8 cellular contexts compared by ENCODE assay signal in genomic region chr2:7835693-7836680, GRCh38.
A peak's percentile ranks its signal among the peaks of the same experiment; 100 is the strongest.
DNase-seq lines count a peak whose midpoint lies in the region; ATAC-seq and TF ChIP-seq lines count a peak whose summit lies in the region.

No MANE protein-coding gene starts in this region.

- ATAC-seq in GM18868 (IDR thresholded peaks at IDR 0.05; ENCODE audit: unreplicated experiment) (peak; percentile 96), HG02763 (IDR thresholded peaks at IDR 0.05; ENCODE audit: unreplicated experiment) (peak; percentile 73), lung (ENCODE audit: insufficient read depth, low FRiP score) (no peak), HG03045 (IDR thresholded peaks at IDR 0.05; ENCODE audit: unreplicated experiment) (no peak)
- ATAC-seq in activated T-cell treated with anti-CD3 and anti-CD28 coated beads, Interleukin-2, amount 50 U/mL, for 72 hours (replicated peaks in 1 of 2) = no peak

- H3K4me1 ChIP-seq in lung (ENCODE audit: control insufficient read depth in 2 of 2, insufficient read depth in 2 of 2, low read length in 2 of 2) = no peaks in the 10 kb centered on the region

- 39 to 45% methylated on average over 12 of the region's 12 CpGs for WGBS in lung, 2 donors

- no peak overlapping the region for H3K4me3 Mint-ChIP-seq in activated T-cell treated with anti-CD3 and anti-CD28 coated beads, Interleukin-2, amount 50 U/mL, for 72 hours

- H3K27ac Mint-ChIP-seq in activated T-cell treated with anti-CD3 and anti-CD28 coated beads, Interleukin-2, amount 50 U/mL, for 72 hours = no peak overlapping the region

- H3K27me3 ChIP-seq in lung (ENCODE audit: control insufficient read depth, insufficient read depth) (no peaks in the 10 kb centered on the region), MG63 (no peaks in the 10 kb centered on the region)

- H3K4me1 Mint-ChIP-seq in activated T-cell treated with anti-CD3 and anti-CD28 coated beads, Interleukin-2, amount 50 U/mL, for 72 hours (ENCODE audit: low read depth) = peaks cover 17% of the 10 kb centered on the region

- H3K4me3 ChIP-seq in lung (no peak overlapping the region), MG63 (no peak overlapping the region)

- H3K9me3 ChIP-seq in lung (ENCODE audit: control insufficient read depth in 2 of 2, insufficient read depth in 1 of 2, low read length in 1 of 2) (no peaks in the 10 kb centered on the region), MG63 (no peaks in the 10 kb centered on the region)

- H3K36me3 ChIP-seq in lung (ENCODE audit: control insufficient read depth in 2 of 2, insufficient read depth in 2 of 2, low read length in 2 of 2) (no peaks in the 10 kb centered on the region), MG63 (no peaks in the 10 kb centered on the region)

- peaks cover 2% of the 10 kb centered on the region in 2 donors for H3K9me3 Mint-ChIP-seq in activated T-cell treated with anti-CD3 and anti-CD28 coated beads, Interleukin-2, amount 50 U/mL, for 72 hours

- peak; percentile 8 for DNase-seq in NCI-H2107 (lab: John Stamatoyannopoulos, UW)
- peak; percentile 41 for DNase-seq in lung (ENCODE audit: low spot score)
- no peak for DNase-seq in MG63
- no peak for DNase-seq in activated T-cell treated with anti-CD3 and anti-CD28 coated beads, Interleukin-2, amount 50 U/mL, for 72 hours
- no peak for DNase-seq in activated CD4-positive, alpha-beta T cell treated with anti-CD3 and anti-CD28 coated beads for 1 hour

- peaks cover 4 to 20% of the 10 kb centered on the region in 2 donors for H3K36me3 Mint-ChIP-seq in activated T-cell treated with anti-CD3 and anti-CD28 coated beads, Interleukin-2, amount 50 U/mL, for 72 hours (ENCODE audit: insufficient read depth in 2 of 2)

- no peaks in the 10 kb centered on the region for H3K27me3 Mint-ChIP-seq in activated T-cell treated with anti-CD3 and anti-CD28 coated beads, Interleukin-2, amount 50 U/mL, for 72 hours (ENCODE audit: low read depth)

- H3K27ac ChIP-seq in lung (ENCODE audit: low read depth in 1 of 2, low read length in 1 of 2) = no peak overlapping the region

- TF ChIP-seq CTCF in lung (IDR thresholded peaks at IDR 0.05; ENCODE audit: control extremely low read depth, extremely low read depth) = no peak

Comparison
In these comparisons a context has a peak if more than half of its experiments do, and no peak if none do; other contexts are left out.
1. ATAC-seq: peak in GM18868 (single experiment) and HG02763 (single experiment); none in lung (single experiment), activated T-cell treated with anti-CD3 and anti-CD28 coated beads, Interleukin-2, amount 50 U/mL, for 72 hours (0 of 2) and HG03045 (single experiment).
2. DNase-seq: peak in NCI-H2107 (single experiment) and lung (single experiment); none in MG63 (single experiment), activated T-cell treated with anti-CD3 and anti-CD28 coated beads, Interleukin-2, amount 50 U/mL, for 72 hours (0 of 2) and activated CD4-positive, alpha-beta T cell treated with anti-CD3 and anti-CD28 coated beads for 1 hour (single experiment).